8 cellular contexts compared by ENCODE assay signal in the genomic region with DNA sequence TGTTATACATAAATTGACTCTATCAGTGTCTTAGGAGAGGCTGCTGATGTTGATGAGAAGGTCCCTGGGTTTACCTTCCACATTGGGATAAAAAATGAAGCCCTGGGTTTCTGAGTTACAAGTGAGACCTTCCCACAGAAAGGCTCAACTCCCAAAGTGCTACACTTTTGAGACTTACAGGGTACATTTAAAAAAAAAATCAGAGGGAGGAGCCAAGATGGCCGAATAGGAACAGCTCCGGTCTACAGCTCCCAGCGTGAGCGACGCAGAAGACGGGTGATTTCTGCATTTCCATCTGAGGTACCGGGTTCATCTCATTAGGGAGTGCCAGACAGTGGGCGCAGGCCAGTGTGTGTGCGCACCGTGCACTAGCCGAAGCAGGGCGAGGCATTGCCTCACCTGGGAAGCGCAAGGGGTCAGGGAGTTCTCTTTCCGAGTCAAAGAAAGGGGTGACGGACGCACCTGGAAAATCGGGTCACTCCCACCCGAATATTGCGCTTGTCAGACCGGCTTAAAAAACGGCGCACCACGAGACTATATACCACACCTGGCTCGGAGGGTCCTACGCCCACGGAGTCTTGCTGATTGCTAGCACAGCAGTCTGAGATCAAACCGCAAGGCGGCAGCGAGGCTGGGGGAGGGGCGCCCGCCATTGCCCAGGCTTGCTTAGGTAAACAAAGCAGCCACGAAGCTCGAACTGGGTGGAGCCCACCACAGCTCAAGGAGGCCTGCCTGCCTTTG.
DNase-seq lines count a peak whose midpoint lies in the region; ATAC-seq and TF ChIP-seq lines count a peak whose summit lies in the region.
"Not testable (repeated sequence)": the region's sequence is repeated elsewhere in the genome, so short reads cannot be mapped to it uniquely, and the experiment has no call there.

No MANE protein-coding gene starts in this region.

- peak overlapping the region; percentile 93 for H3K27ac Mint-ChIP-seq in WTC11

- peak overlapping the region; percentile 38 to 69 (median 62); a peak in 20 of 22 replicates for H3K9ac ChIP-seq in BLaER1 treated with 17β-estradiol and CSF1 and Interleukin-3, amounts not matched to agents 10 nM and 100 nM
- peak overlapping the region; percentile 56; the same call in 1 of the 2 replicates for H3K9ac ChIP-seq in HUES48 (ENCODE audit: low read depth, low read length)

- H3K27me3 ChIP-seq in BLaER1 treated with 17β-estradiol and CSF1 and Interleukin-3, amounts not matched to agents 10 nM and 100 nM; HUES48 (ENCODE audit: control insufficient read depth, insufficient read depth, low read length); ascending aorta; esophagus squamous epithelium; lower lobe of right lung (ENCODE audit: low read depth); sigmoid colon: not testable (repeated sequence)

- H3K4me1 Mint-ChIP-seq in WTC11, result not testable (repeated sequence)

- peaks cover 15 to 28% (median 22%) of the 10 kb centered on the region in 11 experiments; a peak in 20 of 22 replicates for H3K36me3 ChIP-seq in BLaER1 treated with 17β-estradiol and CSF1 and Interleukin-3, amounts not matched to agents 10 nM and 100 nM
- H3K36me3 ChIP-seq in HUES48 (ENCODE audit: control insufficient read depth, insufficient read depth, low read length); ascending aorta: not testable (repeated sequence)
- H3K36me3 ChIP-seq in esophagus squamous epithelium, result peaks cover 0 to 15% (median 0%) of the 10 kb centered on the region in 3 donors
- H3K36me3 ChIP-seq in lower lobe of right lung, result peaks cover 16% of the 10 kb centered on the region
- H3K36me3 ChIP-seq in sigmoid colon, result peaks cover 0 to 16% (median 0%) of the 10 kb centered on the region in 4 donors

- TF ChIP-seq CTCF in WTC11 (IDR thresholded peaks at IDR 0.05); ascending aorta (IDR thresholded peaks at IDR 0.05); lower lobe of right lung (IDR thresholded peaks at IDR 0.05); sigmoid colon (IDR thresholded peaks at IDR 0.05): not testable (repeated sequence)
- TF ChIP-seq CTCF in esophagus squamous epithelium (IDR thresholded peaks at IDR 0.05), result peak in 1 of 6 experiments; percentile 37

- not testable (repeated sequence) for H3K27me3 Mint-ChIP-seq in WTC11 (ENCODE audit: low read depth)

- POLR2A ChIA-PET in WTC11 (lab: Charles Lee), result interaction anchor here (0.6 kb wide), 2 partner anchors 17 to 34 kb away, joined by 3 to 5 read pairs; no protein-coding TSS in a partner anchor

- WGBS in esophagus squamous epithelium, 2 donors, result 41 to 56% methylated on average over 10 to 11 of the region's 33 CpGs
- 34 to 57% methylated on average over 33 of the region's 33 CpGs for WGBS in sigmoid colon, 2 donors

- TF ChIP-seq EP300 in sigmoid colon (IDR thresholded peaks at IDR 0.05), result not testable (repeated sequence)

- H3K4me3 ChIP-seq in BLaER1 treated with 17β-estradiol and CSF1 and Interleukin-3, amounts not matched to agents 10 nM and 100 nM, result peak overlapping the region; percentile 46 to 66 (median 56)
- H3K4me3 ChIP-seq in HUES48 (ENCODE audit: low read depth, low read length) (peak overlapping the region; percentile 39), ascending aorta (peak overlapping the region; percentile 36 to 53), esophagus squamous epithelium (peak overlapping the region; percentile 22 to 60 (median 48)), lower lobe of right lung (peak overlapping the region; percentile 44), sigmoid colon (peak overlapping the region in 3 of 4 donors; percentile 24 to 32 (median 26))

- H3K36me3 Mint-ChIP-seq in WTC11, result not testable (repeated sequence)

- DNase-seq in NCI-H69 (lab: John Stamatoyannopoulos, UW), result peak; percentile 73
- DNase-seq in WTC11 (ENCODE audit: low spot score), result peak; percentile 13
- DNase-seq in ascending aorta (ENCODE audit: low spot score in 2 of 2); esophagus squamous epithelium (lab: John Stamatoyannopoulos, UW); lower lobe of right lung; sigmoid colon: not testable (repeated sequence)

- peak overlapping the region; percentile 9 to 52 (median 33); a peak in 18 of 22 replicates for H3K4me2 ChIP-seq in BLaER1 treated with 17β-estradiol and CSF1 and Interleukin-3, amounts not matched to agents 10 nM and 100 nM

- intact Hi-C loops in ascending aorta (cut with DNase I); esophagus squamous epithelium (cut with DNase I); lower lobe of right lung (cut with DNase I); sigmoid colon (cut with DNase I): not testable (repeated sequence)

- H3K9me3 ChIP-seq in BLaER1 treated with 17β-estradiol and CSF1 and Interleukin-3, amounts not matched to agents 10 nM and 100 nM (replicated peaks in 1 of 11); HUES48 (ENCODE audit: control insufficient read depth, insufficient read depth, low read length); ascending aorta; esophagus squamous epithelium; lower lobe of right lung; sigmoid colon: not testable (repeated sequence)

- CTCF ChIA-PET in WTC11 (lab: Charles Lee), result interaction anchor here (0.6 kb wide), 1 partner anchor 98 kb away, joined by 3 read pairs; no protein-coding TSS in a partner anchor

- H4K20me1 ChIP-seq in BLaER1 treated with 17β-estradiol and CSF1 and Interleukin-3, amounts not matched to agents 10 nM and 100 nM, result peaks cover 0 to 24% (median 12%) of the 10 kb centered on the region in 11 experiments; a peak in 9 of 22 replicates

- H3K27ac ChIP-seq in BLaER1 treated with 17β-estradiol and CSF1 and Interleukin-3, amounts not matched to agents 10 nM and 100 nM, result peak overlapping the region in 10 of 11 experiments; percentile 12 to 71 (median 58); a peak in 18 of 22 replicates
- peak overlapping the region; percentile 42 for H3K27ac ChIP-seq in HUES48 (ENCODE audit: low read depth, low read length)
- H3K27ac ChIP-seq in ascending aorta, result not testable (repeated sequence)
- H3K27ac ChIP-seq in esophagus squamous epithelium, result peak overlapping the region; percentile 71 to 83 (median 77)
- peak overlapping the region; percentile 39 for H3K27ac ChIP-seq in lower lobe of right lung
- peak overlapping the region; percentile 11 to 57 (median 30) for H3K27ac ChIP-seq in sigmoid colon

- peak; percentile 32 for ATAC-seq in WTC11
- not testable (repeated sequence) for ATAC-seq in lower lobe of right lung

- TF ChIP-seq POLR2A in esophagus squamous epithelium (IDR thresholded peaks at IDR 0.05), result peak in 1 of 4 donors; percentile 13
- not testable (repeated sequence) for TF ChIP-seq POLR2A in sigmoid colon (IDR thresholded peaks at IDR 0.05)

- H3K4me1 ChIP-seq in BLaER1 treated with 17β-estradiol and CSF1 and Interleukin-3, amounts not matched to agents 10 nM and 100 nM; HUES48 (ENCODE audit: control insufficient read depth, insufficient read depth, low read length); ascending aorta; lower lobe of right lung: not testable (repeated sequence)
- H3K4me1 ChIP-seq in esophagus squamous epithelium (peaks cover 0 to 22% (median 4%) of the 10 kb centered on the region in 3 donors), sigmoid colon (peaks cover 0 to 19% (median 10%) of the 10 kb centered on the region in 4 donors)

- peak overlapping the region; percentile 91 for H3K4me3 Mint-ChIP-seq in WTC11

- H3K9me3 Mint-ChIP-seq in WTC11, result not testable (repeated sequence)

TF ChIP-seq in WTC11, 78 proteins besides CTCF, POLR2A, EP300 and RAD21:
- 0 out of 2 replicates have a peak, but pooled peaks have one; percentile 16 for TF ChIP-seq ZNF416 (CRISPR knock-in tag; IDR thresholded peaks at IDR 0.05)
